1 cellular context compared by ENCODE assay signal in genomic region chr5:140024928-140025327, GRCh38.
A peak's percentile ranks its signal among the peaks of the same experiment; 100 is the strongest.
TF ChIP-seq lines count a peak whose summit lies in the region.

No MANE protein-coding gene starts in this region.

TF ChIP-seq in HepG2, 621 proteins besides CTCF, POLR2A, EP300 and RAD21:
- TF ChIP-seq RNF2 (conservative IDR thresholded peaks at IDR 0.05; ENCODE audit: low read depth) (peak; percentile 91), AKNA (CRISPR knock-in tag; IDR thresholded peaks at IDR 0.05; ENCODE audit: borderline replicate concordance) (no peak), ERF (CRISPR knock-in tag; IDR thresholded peaks at IDR 0.05) (no peak), ZFP36 (IDR thresholded peaks at IDR 0.05; ENCODE audit: borderline replicate concordance, low read depth, low read length, partially characterized antibody) (peak; percentile 65), ZNF749 (CRISPR knock-in tag; IDR thresholded peaks at IDR 0.05; ENCODE audit: borderline replicate concordance) (no peak)
TF ChIP-seq in HepG2: peak in this region for 2.
